Comparison of ENCODE assay signal across 10 cellular contexts in genomic region chr9:137071282-137071681, GRCh38. TPM values are rescaled to one million over a fixed set of nuclear protein-coding genes. Genes with fewer than 3 reads are reported as not detected.
A peak's percentile ranks its signal among the peaks of the same experiment; 100 is the strongest.
DNase-seq lines count a peak whose midpoint lies in the region; ATAC-seq, FAIRE-seq and TF ChIP-seq lines count a peak whose summit lies in the region.
"Had no signal": no experiment of that assay in that cellular context is flagged by ENCODE, and none has a peak within 500 bp of the region (broad histone marks: within the 10 kb centered on the region; RNA-seq: fewer than 3 reads in every experiment).

No MANE protein-coding gene starts in this region.

- TF ChIP-seq RAD21 in GM12878 (IDR thresholded peaks at IDR 0.05; ENCODE audit: insufficient read depth, low read depth, low read length) = no peak

- peaks cover 15% of the 10 kb centered on the region for H3K4me1 ChIP-seq in A673 (ENCODE audit: insufficient read depth, low read length, poor library complexity, severe bottlenecking)
- peaks cover 17% of the 10 kb centered on the region for H3K4me1 ChIP-seq in HUES48 (ENCODE audit: control insufficient read depth, insufficient read depth, low read length)
- H3K4me1 ChIP-seq in GM12878 (ENCODE audit: control insufficient read depth, insufficient read depth, low read length) = peaks cover 33% of the 10 kb centered on the region
- peaks cover 29 to 31% of the 10 kb centered on the region in 2 donors for H3K4me1 ChIP-seq in mucosa of rectum (ENCODE audit: control insufficient read depth in 2 of 2, insufficient read depth in 2 of 2, low read length in 2 of 2)

- peaks cover 7% of the 10 kb centered on the region for H3K79me2 ChIP-seq in GM12878 (ENCODE audit: control insufficient read depth, insufficient read depth, low read length)

- H2AFZ ChIP-seq in GM12878 (ENCODE audit: control insufficient read depth, low read depth, low read length) = no peak overlapping the region

- H3K27ac ChIP-seq in A673 (ENCODE audit: low read depth, low read length, poor library complexity, severe bottlenecking) (peak overlapping the region; percentile 68), HUES48 (ENCODE audit: low read depth, low read length) (no peak overlapping the region), GM12878 (ENCODE audit: control insufficient read depth, insufficient read depth) (peak overlapping the region; percentile 70; the same call in 1 of the 2 replicates), mucosa of rectum (ENCODE audit: low read depth in 2 of 2, low read length in 2 of 2) (peak overlapping the region in 1 of 2 donors; percentile 71)

- H3K36me3 ChIP-seq in A673 (ENCODE audit: insufficient read depth, low read length, poor library complexity, severe bottlenecking) (no peaks in the 10 kb centered on the region), HUES48 (ENCODE audit: control insufficient read depth, insufficient read depth, low read length) (no peaks in the 10 kb centered on the region), GM12878 (ENCODE audit: control insufficient read depth in 2 of 2, insufficient read depth in 2 of 2, low read length in 1 of 2) (no peaks in the 10 kb centered on the region; a peak in 1 of 4 replicates), mucosa of rectum (ENCODE audit: control insufficient read depth in 2 of 2, insufficient read depth in 2 of 2, low read length in 2 of 2) (no peaks in the 10 kb centered on the region)

- no TSS peak for BruUV-seq in A673 (replicated peaks; lab: Mats Ljungman, UMichigan)
- BruUV-seq in GM12878 (replicated peaks; lab: Mats Ljungman, UMichigan) = no TSS peak

- CTCF ChIA-PET in A673 (lab: Charles Lee) (interaction anchor here (0.6 to 1.8 kb wide), 3 partner anchors 23 to 165 kb away, joined by 3 to 5 read pairs (median 4); no protein-coding TSS in a partner anchor), GM12878 (lab: Yijun Ruan, JAX) (interaction anchor here (0.7 to 7.9 kb wide), 8 partner anchors 9 to 279 kb away, joined by 3 to 80 read pairs (median 13); partner anchors contain the start of gene MAN1B1), GM10248 (lab: Yijun Ruan, JAX) (interaction anchor here (1.0 to 11.6 kb wide), 11 partner anchors 8 to 224 kb away, joined by 3 to 202 read pairs (median 7); partner anchors contain the start of genes ABCA2, FUT7, MAN1B1 and NPDC1)

- RAD21 ChIA-PET in GM12878 (lab: Charles Lee; ENCODE audit: unreplicated experiment) = interaction anchor here (1.2 to 5.0 kb wide), 7 partner anchors 11 to 283 kb away, joined by 3 to 24 read pairs (median 7); partner anchors contain the start of gene MAN1B1

- WGBS in GM12878 (ENCODE audit: insufficient coverage, insufficient replicate concordance, low lambda C conversion rate, missing lambda C conversion rate) = 96% methylated on average over 2 of the region's 2 CpGs

- H3K4me2 ChIP-seq in GM12878 (ENCODE audit: control insufficient read depth, insufficient read depth) = peak overlapping the region; percentile 98

- H3K9ac ChIP-seq in HUES48 (ENCODE audit: low read depth, low read length) (no peak overlapping the region), GM12878 (ENCODE audit: control insufficient read depth, insufficient read depth, low read length) (peak overlapping the region; percentile 69; the same call in 1 of the 2 replicates), mucosa of rectum (ENCODE audit: low read depth in 1 of 2, low read length in 2 of 2) (peak overlapping the region; percentile 41 to 46)

- TF ChIP-seq CTCF in A673 (conservative IDR thresholded peaks at IDR 0.05; ENCODE audit: low read depth, low read length) (no peak), GM12878 (IDR thresholded peaks at IDR 0.05 in 2 of 3, conservative IDR thresholded peaks at IDR 0.05 in 1 of 3; ENCODE audit: control insufficient read depth in 2 of 3, extremely low read depth in 1 of 3, insufficient read depth in 1 of 3, low read depth in 3 of 3, low read length in 3 of 3) (no peak), GM10248 (IDR thresholded peaks at IDR 0.05; ENCODE audit: control extremely low read depth, extremely low read depth, low read depth, missing control alignments) (no peak)

- no peak for TF ChIP-seq EP300 in GM12878 (IDR thresholded peaks at IDR 0.05; ENCODE audit: borderline replicate concordance in 1 of 2, control insufficient read depth in 1 of 2, low read depth in 2 of 2, low read length in 2 of 2)

- FAIRE-seq in GM12878 (lab: Jason Lieb, UNC) = no peak
- FAIRE-seq: colon had no signal

- no peak for TF ChIP-seq POLR2A in GM12878 (IDR thresholded peaks at IDR 0.05; ENCODE audit: low read depth, low read length)

- H3K4me3 ChIP-seq in A673 (ENCODE audit: low read depth, low read length, poor library complexity, severe bottlenecking) (peak overlapping the region; percentile 61), HUES48 (ENCODE audit: low read depth, low read length) (peak overlapping the region; percentile 77; the same call in 1 of the 2 replicates), GM12878 (peak overlapping the region; percentile 72; the same call in 1 of the 2 replicates), mucosa of rectum (ENCODE audit: low read length in 2 of 2) (peak overlapping the region in 1 of 2 donors; percentile 23)

- in situ Hi-C loops in GM12878 (cut with MboI) = no loop called here

- no peak for DNase-seq in A673 (ENCODE audit: low spot score)
- DNase-seq in GM12878 (ENCODE audit: low read depth, low spot score) = no peak
- DNase-seq in dedifferentiated amniotic fluid mesenchymal stem cell (ENCODE audit: extremely low spot score) = no peak
- no peak for DNase-seq in COR-L47 (lab: John Stamatoyannopoulos, UW)
- DNase-seq in GM10248 (ENCODE audit: extremely low spot score) = no peak

- POLR2A ChIA-PET in A673 (lab: Charles Lee; ENCODE audit: low non-redundant PET) = interaction anchor here (0.7 kb wide), 1 partner anchor 152 kb away, joined by 3 read pairs; no protein-coding TSS in a partner anchor
- POLR2A ChIA-PET in GM12878 (lab: Charles Lee) = interaction anchor here (1.1 to 3.5 kb wide), 12 partner anchors 11 to 169 kb away, joined by 3 to 22 read pairs (median 4); partner anchors contain the start of genes CYSRT1, MAN1B1 and TUBB4B
- POLR2A ChIA-PET in GM10248 (lab: Yijun Ruan, JAX) = interaction anchor here (1.6 kb wide), 1 partner anchor 15 kb away, joined by 6 read pairs; the partner anchor contains the start of gene MAN1B1

- no peaks in the 10 kb centered on the region for H4K20me1 ChIP-seq in GM12878 (ENCODE audit: control insufficient read depth, insufficient read depth)

- no peaks in the 10 kb centered on the region for H3K9me3 ChIP-seq in A673 (ENCODE audit: low read depth, low read length, poor library complexity, severe bottlenecking)
- H3K9me3 ChIP-seq in HUES48 (ENCODE audit: control insufficient read depth, insufficient read depth, low read length) = no peaks in the 10 kb centered on the region
- H3K9me3 ChIP-seq in GM12878 (replicated peaks; ENCODE audit: control insufficient read depth, insufficient read depth, low read length) = no peaks in the 10 kb centered on the region
- no peaks in the 10 kb centered on the region for H3K9me3 ChIP-seq in mucosa of rectum (ENCODE audit: control insufficient read depth in 2 of 2, low read length in 2 of 2)

- SMC1A ChIA-PET in GM12878 (lab: Charles Lee; ENCODE audit: uncharacterized antibody, unreplicated experiment) = interaction anchor here (1.1 to 7.2 kb wide), 4 partner anchors 10 to 36 kb away, joined by 4 to 30 read pairs (median 7); partner anchors contain the start of gene MAN1B1

- intact Hi-C loops in A673 (cut with micrococcal nuclease; ENCODE audit: unreplicated experiment) = no loop called here
- intact Hi-C loops in GM12878 (cut with micrococcal nuclease; ENCODE audit: unreplicated experiment) = no loop called here

- H3K27me3 ChIP-seq in A673 (replicated peaks; ENCODE audit: insufficient read depth, low read depth, low read length, poor library complexity) (no peaks in the 10 kb centered on the region), HUES48 (ENCODE audit: control insufficient read depth, insufficient read depth, low read length) (peaks cover 6% of the 10 kb centered on the region), GM12878 (replicated peaks in 1 of 2; ENCODE audit: control insufficient read depth in 2 of 2, insufficient read depth in 2 of 2, low read length in 1 of 2) (no peaks in the 10 kb centered on the region), mucosa of rectum (ENCODE audit: control insufficient read depth in 2 of 2, insufficient read depth in 2 of 2, low read length in 2 of 2) (peaks cover 0 to 3% of the 10 kb centered on the region in 2 donors)

- ATAC-seq in GM12878 (no peak), GM19467 (IDR thresholded peaks at IDR 0.05; ENCODE audit: unreplicated experiment) (no peak)

RNA-seq across cellular contexts. Expression of gene SAPCD2, which starts 0.9 kb away (rescaled TPM):
- total RNA-seq in A673 (2021) = 30.6 and 33.7 TPM in 2 replicates
- 8.6 and 9.4 TPM in 2 replicates for total RNA-seq in GM12878 (2013; cell fraction: nucleolus; rRNA removed)
- 29.3 and 35.2 TPM in 2 replicates for total RNA-seq in GM12878 (2014; rRNA removed)
- 8.2 and 10.7 TPM in 2 replicates for total RNA-seq in GM12878 (2014; rRNA removed; fragmentation: Illumina TruSeq; extraction: Trizol)
- 30.0 and 32.5 TPM in 2 replicates for total RNA-seq in GM12878 (2021)
- polyA plus RNA-seq in GM12878 (2011; ENCODE audit: low read depth) = 1.1 TPM
- 3.7 and 6.7 TPM in 2 replicates for polyA plus RNA-seq in GM12878 (2011; rRNA removed)
- polyA plus RNA-seq in GM12878 (2011; cell fraction: cytosol; rRNA removed) = 10.4 and 19.8 TPM in 2 replicates
- 21.3 and 25.1 TPM in 2 replicates for polyA plus RNA-seq in GM12878 (2011; cell fraction: nucleus; rRNA removed)
- 4.4 and 5.8 TPM in 2 replicates for polyA plus RNA-seq in GM12878 (2012)
- 2.4 and 6.2 TPM in 2 replicates for polyA plus RNA-seq in GM12878 (2014; fragmentation: Illumina TruSeq; extraction: Trizol)
- 1 to 10 TPM; 1.6 to 2.0 TPM for polyA plus RNA-seq in GM12878 (2014; fragmentation: Nextera tagmentation; extraction: Ambion mirVana)
- 26.6 and 30.9 TPM in 2 replicates for polyA plus RNA-seq in GM12878 (2014; rRNA removed)
- 1 to 10 TPM; 3.3 to 7.7 TPM for polyA plus RNA-seq in GM12878 (2016; fragmentation: Nextera tagmentation; extraction: Ambion mirVana)
- polyA minus RNA-seq in GM12878 (2011; rRNA and poly(A)+ RNA removed) = 4.2 and 10.7 TPM in 2 replicates
- polyA minus RNA-seq in GM12878 (2011; cell fraction: cytosol; rRNA and poly(A)+ RNA removed) = 7.2 and 7.8 TPM in 2 replicates
- 4.6 and 11.4 TPM in 2 replicates for polyA minus RNA-seq in GM12878 (2011; cell fraction: nucleus; rRNA and poly(A)+ RNA removed)

RNA-seq across cellular contexts. Expression of gene UAP1L1, which starts 6.0 kb away (rescaled TPM):
- total RNA-seq in A673 (2021) (11.2 and 13.0 TPM in 2 replicates), GM12878 (2014; rRNA removed) (9.3 and 9.5 TPM in 2 replicates), GM12878 (2014; rRNA removed; fragmentation: Illumina TruSeq; extraction: Trizol) (4.4 and 4.6 TPM in 2 replicates), GM12878 (2021) (14.5 and 15.7 TPM in 2 replicates)
- 40.5 and 46.8 TPM in 2 replicates for total RNA-seq in GM12878 (2013; cell fraction: nucleolus; rRNA removed)
- polyA plus RNA-seq in GM12878 (2011; ENCODE audit: low read depth) = 8.1 TPM
- polyA plus RNA-seq in GM12878 (2011; rRNA removed) (5.3 and 6.2 TPM in 2 replicates), GM12878 (2014; fragmentation: Illumina TruSeq; extraction: Trizol) (4.4 and 8.7 TPM in 2 replicates), GM12878 (2014; fragmentation: Nextera tagmentation; extraction: Ambion mirVana) (1 to 10 TPM in 1 of 2 experiments, under 1 TPM in 1; 0.29 to 1.2 TPM), GM12878 (2014; rRNA removed) (12.8 and 13.8 TPM in 2 replicates), GM12878 (2016; fragmentation: Nextera tagmentation; extraction: Ambion mirVana) (1 to 10 TPM; 1.5 to 5.4 TPM)
- 11.5 and 11.7 TPM in 2 replicates for polyA plus RNA-seq in GM12878 (2011; cell fraction: cytosol; rRNA removed)
- 80.3 and 92.7 TPM in 2 replicates for polyA plus RNA-seq in GM12878 (2011; cell fraction: nucleus; rRNA removed)
- 18.4 and 25.7 TPM in 2 replicates for polyA plus RNA-seq in GM12878 (2012)
- 2.8 and 6.5 TPM in 2 replicates for polyA minus RNA-seq in GM12878 (2011; rRNA and poly(A)+ RNA removed)
- polyA minus RNA-seq in GM12878 (2011; cell fraction: cytosol; rRNA and poly(A)+ RNA removed) = 2.1 and 5.1 TPM in 2 replicates
- 17.6 and 18.0 TPM in 2 replicates for polyA minus RNA-seq in GM12878 (2011; cell fraction: nucleus; rRNA and poly(A)+ RNA removed)

RNA-seq across cellular contexts. Expression of gene MAN1B1, which starts 15.5 kb away (rescaled TPM):
- total RNA-seq in A673 (2021) (48.6 and 54.9 TPM in 2 replicates), GM12878 (2014; rRNA removed) (27.2 and 34.1 TPM in 2 replicates), GM12878 (2014; rRNA removed; fragmentation: Illumina TruSeq; extraction: Trizol) (16.3 and 21.4 TPM in 2 replicates), GM12878 (2021) (27.1 and 33.3 TPM in 2 replicates)
- 99.1 and 110 TPM in 2 replicates for total RNA-seq in GM12878 (2013; cell fraction: nucleolus; rRNA removed)
- 12.4 TPM for polyA plus RNA-seq in GM12878 (2011; ENCODE audit: low read depth)
- polyA plus RNA-seq in GM12878 (2011; rRNA removed) (23.7 and 31.2 TPM in 2 replicates), GM12878 (2014; fragmentation: Illumina TruSeq; extraction: Trizol) (14.8 and 23.5 TPM in 2 replicates), GM12878 (2014; fragmentation: Nextera tagmentation; extraction: Ambion mirVana) (1 to 10 TPM in 1 of 2 experiments, under 1 TPM in 1; 0.71 to 2.0 TPM), GM12878 (2014; rRNA removed) (23.4 and 28.4 TPM in 2 replicates), GM12878 (2016; fragmentation: Nextera tagmentation; extraction: Ambion mirVana) (10 to 100 TPM; 21.9 to 22.1 TPM)
- 31.1 and 38.7 TPM in 2 replicates for polyA plus RNA-seq in GM12878 (2011; cell fraction: cytosol; rRNA removed)
- polyA plus RNA-seq in GM12878 (2011; cell fraction: nucleus; rRNA removed) = 144 and 148 TPM in 2 replicates
- polyA plus RNA-seq in GM12878 (2012) = 27.2 and 31.7 TPM in 2 replicates
- polyA minus RNA-seq in GM12878 (2011; rRNA and poly(A)+ RNA removed) = 46.7 and 53.3 TPM in 2 replicates
- 12.2 and 12.3 TPM in 2 replicates for polyA minus RNA-seq in GM12878 (2011; cell fraction: cytosol; rRNA and poly(A)+ RNA removed)
- polyA minus RNA-seq in GM12878 (2011; cell fraction: nucleus; rRNA and poly(A)+ RNA removed) = 43.0 and 58.7 TPM in 2 replicates

RNA-seq across cellular contexts. Expression of gene ENTPD2, which starts 17.4 kb away (rescaled TPM):
- total RNA-seq in A673 (2021) (not detected in 2 replicates), GM12878 (2014; rRNA removed) (0.05 and 0.40 TPM in 2 replicates), GM12878 (2014; rRNA removed; fragmentation: Illumina TruSeq; extraction: Trizol) (not detected in 2 replicates), GM12878 (2021) (1.4 and 2.0 TPM in 2 replicates)
- total RNA-seq in GM12878 (2013; cell fraction: nucleolus; rRNA removed) = 2.4 and 2.8 TPM in 2 replicates
- polyA plus RNA-seq in GM12878 (2011; ENCODE audit: low read depth) = 0.47 TPM
- polyA plus RNA-seq in GM12878 (2011; rRNA removed) (0.19 TPM in 1 of 2 replicates, not detected in the other), GM12878 (2014; fragmentation: Illumina TruSeq; extraction: Trizol) (0.18 TPM in 1 of 2 replicates, not detected in the other), GM12878 (2014; fragmentation: Nextera tagmentation; extraction: Ambion mirVana) (under 1 TPM in 1 of 2 experiments, not detected in 1; 0.15 TPM), GM12878 (2014; rRNA removed) (0.91 and 1.2 TPM in 2 replicates), GM12878 (2016; fragmentation: Nextera tagmentation; extraction: Ambion mirVana) (1 to 10 TPM; 1.5 to 1.8 TPM)
- 0.22 and 0.43 TPM in 2 replicates for polyA plus RNA-seq in GM12878 (2011; cell fraction: cytosol; rRNA removed)
- polyA plus RNA-seq in GM12878 (2011; cell fraction: nucleus; rRNA removed) = 2.8 and 3.3 TPM in 2 replicates
- 1.8 and 4.3 TPM in 2 replicates for polyA plus RNA-seq in GM12878 (2012)
- polyA minus RNA-seq in GM12878 (2011; rRNA and poly(A)+ RNA removed) = not detected in 2 replicates
- polyA minus RNA-seq in GM12878 (2011; cell fraction: cytosol; rRNA and poly(A)+ RNA removed) = not detected in 2 replicates
- polyA minus RNA-seq in GM12878 (2011; cell fraction: nucleus; rRNA and poly(A)+ RNA removed) = 0.36 TPM in 1 of 2 replicates, not detected in the other
- total RNA-seq: LHCN-M2 had no signal

RNA-seq across cellular contexts. Expression of gene NPDC1, which starts 25.3 kb away (rescaled TPM):
- total RNA-seq in A673 (2021) (73.9 and 81.4 TPM in 2 replicates), GM12878 (2014; rRNA removed) (0.11 and 1.2 TPM in 2 replicates), GM12878 (2014; rRNA removed; fragmentation: Illumina TruSeq; extraction: Trizol) (0.13 TPM in 1 of 2 replicates, not detected in the other), GM12878 (2021) (0.64 and 1.5 TPM in 2 replicates)
- total RNA-seq in GM12878 (2013; cell fraction: nucleolus; rRNA removed) = 0.49 and 0.92 TPM in 2 replicates
- polyA plus RNA-seq in GM12878 (2011; ENCODE audit: low read depth) = not detected
- polyA plus RNA-seq in GM12878 (2011; rRNA removed) (0.14 and 0.19 TPM in 2 replicates), GM12878 (2014; fragmentation: Illumina TruSeq; extraction: Trizol) (0.04 TPM in 1 of 2 replicates, not detected in the other), GM12878 (2014; fragmentation: Nextera tagmentation; extraction: Ambion mirVana) (not detected), GM12878 (2014; rRNA removed) (0.42 and 0.58 TPM in 2 replicates), GM12878 (2016; fragmentation: Nextera tagmentation; extraction: Ambion mirVana) (1 to 10 TPM; 1.1 to 1.7 TPM)
- polyA plus RNA-seq in GM12878 (2011; cell fraction: cytosol; rRNA removed) = 0.06 and 0.10 TPM in 2 replicates
- polyA plus RNA-seq in GM12878 (2011; cell fraction: nucleus; rRNA removed) = 1.9 TPM in 2 replicates
- polyA plus RNA-seq in GM12878 (2012) = 0.72 and 1.2 TPM in 2 replicates
- not detected in 2 replicates for polyA minus RNA-seq in GM12878 (2011; rRNA and poly(A)+ RNA removed)
- 1.5 and 2.7 TPM in 2 replicates for polyA minus RNA-seq in GM12878 (2011; cell fraction: cytosol; rRNA and poly(A)+ RNA removed)
- 0.38 TPM in 1 of 2 replicates, not detected in the other for polyA minus RNA-seq in GM12878 (2011; cell fraction: nucleus; rRNA and poly(A)+ RNA removed)
